Comparison of ENCODE assay signal across 1 cellular context in genomic region chr3:72034956-72035355, GRCh38.
TF ChIP-seq lines count a peak whose summit lies in the region.

No MANE protein-coding gene starts in this region.

TF ChIP-seq in HCT116, 20 proteins besides CTCF, POLR2A, EP300 and RAD21 (continued from another document):
- TF ChIP-seq REST (IDR thresholded peaks at IDR 0.05; ENCODE audit: low read depth), result no peak
- no peak for TF ChIP-seq EZH2phosphoT487 (IDR thresholded peaks at IDR 0.05; ENCODE audit: borderline replicate concordance)
- no peak for TF ChIP-seq ATF3 (IDR thresholded peaks at IDR 0.05)
- no peak for TF ChIP-seq TCF7L2 (IDR thresholded peaks at IDR 0.05; ENCODE audit: borderline replicate concordance, extremely low read depth, insufficient read depth, insufficient read length)
- no peak for TF ChIP-seq YY1 (IDR thresholded peaks at IDR 0.05; ENCODE audit: extremely low read depth, insufficient replicate concordance, low read depth, low read length)
